In the genomic region with DNA sequence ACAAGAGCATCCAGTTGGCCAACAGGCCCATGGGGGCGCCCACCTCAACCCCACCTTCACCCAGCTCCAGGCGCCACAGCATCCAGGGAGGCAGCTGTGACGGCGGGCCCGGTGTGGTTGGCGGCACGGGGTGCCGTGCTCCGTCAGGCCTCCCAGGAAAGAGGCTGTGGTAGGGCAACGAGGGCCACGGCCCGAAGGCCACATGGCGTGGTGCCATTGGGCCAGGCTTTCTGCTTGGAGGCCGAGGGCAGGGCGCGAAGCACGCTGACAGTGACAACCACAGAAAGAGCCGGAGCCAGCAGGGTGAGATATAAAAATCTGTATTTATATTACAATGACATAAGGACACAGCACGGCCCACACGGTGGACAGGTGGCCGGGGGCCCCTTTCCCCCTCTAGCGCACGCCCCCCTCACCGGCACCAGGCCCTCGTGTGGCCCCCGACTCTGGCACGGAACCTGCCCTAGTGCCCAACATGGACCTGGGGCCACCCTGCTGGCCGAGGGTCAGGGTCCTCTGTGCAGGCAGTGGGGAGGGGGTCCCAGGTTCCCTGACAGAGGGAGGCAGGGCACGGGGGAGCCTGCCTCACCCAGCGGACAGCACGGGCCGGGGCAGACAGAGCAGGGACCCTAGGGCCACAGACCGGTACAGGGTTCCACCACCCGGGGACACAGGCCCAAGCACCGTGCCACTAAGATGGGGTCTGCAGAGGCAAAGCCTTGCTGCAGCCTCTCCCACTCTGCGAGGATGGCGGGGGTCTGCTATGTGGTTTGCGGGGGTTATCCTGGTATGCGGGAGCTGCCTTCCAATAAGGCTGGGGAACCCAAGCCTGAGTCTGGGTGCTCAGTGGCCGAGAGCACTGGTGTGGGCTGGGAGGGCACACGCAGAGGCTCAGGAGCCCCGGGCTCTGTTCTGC, we compare ENCODE assay signal across 1 cellular context.
TF ChIP-seq lines count a peak whose summit lies in the region.

No MANE protein-coding gene starts in this region.

TF ChIP-seq in GM12878, 131 proteins besides CTCF, POLR2A, EP300 and RAD21:
- TF ChIP-seq KAT2A (conservative IDR thresholded peaks at IDR 0.05; ENCODE audit: control insufficient read depth, low read depth, low read length) (no peak), EZH2 (IDR thresholded peaks at IDR 0.05; ENCODE audit: borderline replicate concordance, control insufficient read depth, low read depth, low read length) (no peak), ZNF622 (IDR thresholded peaks at IDR 0.05) (no peak), TBL1XR1 (IDR thresholded peaks at IDR 0.05; ENCODE audit: low read depth, low read length) (no peak)
- TF ChIP-seq, protein P1, sequence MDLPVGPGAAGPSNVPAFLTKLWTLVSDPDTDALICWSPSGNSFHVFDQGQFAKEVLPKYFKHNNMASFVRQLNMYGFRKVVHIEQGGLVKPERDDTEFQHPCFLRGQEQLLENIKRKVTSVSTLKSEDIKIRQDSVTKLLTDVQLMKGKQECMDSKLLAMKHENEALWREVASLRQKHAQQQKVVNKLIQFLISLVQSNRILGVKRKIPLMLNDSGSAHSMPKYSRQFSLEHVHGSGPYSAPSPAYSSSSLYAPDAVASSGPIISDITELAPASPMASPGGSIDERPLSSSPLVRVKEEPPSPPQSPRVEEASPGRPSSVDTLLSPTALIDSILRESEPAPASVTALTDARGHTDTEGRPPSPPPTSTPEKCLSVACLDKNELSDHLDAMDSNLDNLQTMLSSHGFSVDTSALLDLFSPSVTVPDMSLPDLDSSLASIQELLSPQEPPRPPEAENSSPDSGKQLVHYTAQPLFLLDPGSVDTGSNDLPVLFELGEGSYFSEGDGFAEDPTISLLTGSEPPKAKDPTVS (IDR thresholded peaks at IDR 0.05; ENCODE audit: low read depth, low read length): no peak
TF ChIP-seq in GM12878: peak in this region for 0.
